Comparison of ENCODE assay signal across 13 cellular contexts in genomic region chr3:79297242-79297641, GRCh38.
A peak's percentile ranks its signal among the peaks of the same experiment; 100 is the strongest.
DNase-seq lines count a peak whose midpoint lies in the region; ATAC-seq and TF ChIP-seq lines count a peak whose summit lies in the region.
"Had no signal": no experiment of that assay in that cellular context is flagged by ENCODE, and none has a peak within 500 bp of the region (broad histone marks: within the 10 kb centered on the region; RNA-seq: fewer than 3 reads in every experiment).

No MANE protein-coding gene starts in this region.

- no peaks in the 10 kb centered on the region for H3K27me3 ChIP-seq in cardiac muscle cell
- H3K27me3 ChIP-seq: testis had no signal

- H3K9me3 ChIP-seq in cardiac muscle cell (ENCODE audit: low read depth), result no peaks in the 10 kb centered on the region
- H3K9me3 ChIP-seq: prostate gland, testis had no signal

- no peak for ATAC-seq in left cardiac atrium
- ATAC-seq in GM21528 (IDR thresholded peaks at IDR 0.05; ENCODE audit: low FRiP score, unreplicated experiment), result no peak
- ATAC-seq in HG03354 (IDR thresholded peaks at IDR 0.05; ENCODE audit: poor library complexity, severe bottlenecking, unreplicated experiment), result no peak
- ATAC-seq: K562 had no signal

- peaks cover 5% of the 10 kb centered on the region for H3K4me1 ChIP-seq in cardiac muscle cell (ENCODE audit: low read depth)
- H3K4me1 ChIP-seq: prostate gland, testis had no signal

- TF ChIP-seq CTCF in cardiac muscle cell (IDR thresholded peaks at IDR 0.05; ENCODE audit: low read depth, low read length), result no peak

- no peaks in the 10 kb centered on the region for H3K36me3 ChIP-seq in cardiac muscle cell
- H3K36me3 ChIP-seq: prostate gland had no signal

- peaks cover 17 to 43% (median 35%) of the 10 kb centered on the region in 6 donors for H3K9me3 Mint-ChIP-seq in immature natural killer cell

- DNase-seq in cardiac muscle cell (ENCODE audit: low read depth in 1 of 2, low spot score in 1 of 2) (peak; percentile 3 to 78), left cardiac atrium (no peak), NCI-H774 (lab: John Stamatoyannopoulos, UW) (peak; percentile 65), fibroblast of gingiva (ENCODE audit: low read depth) (peak; percentile 95), immature natural killer cell (no peak)
- no peak for DNase-seq in activated CD8-positive, alpha-beta memory T cell treated with anti-CD3 and anti-CD28 coated beads for 24 hours
- DNase-seq: activated CD4-positive, alpha-beta T cell treated with anti-CD3 and anti-CD28 coated beads, Interleukin-2, amount 10 ng/mL, durations not matched to agents 24 days and 14 days; AML-193; testis had no signal

- no peaks in the 10 kb centered on the region for H3K4me1 Mint-ChIP-seq in immature natural killer cell
- H3K4me1 Mint-ChIP-seq: activated CD4-positive, alpha-beta T cell treated with anti-CD3 and anti-CD28 coated beads, Interleukin-2, amount 10 ng/mL, durations not matched to agents 24 days and 14 days had no signal

- intact Hi-C loops in left cardiac atrium (cut with DNase I), result no loop called here

- H3K36me3 Mint-ChIP-seq in immature natural killer cell, result peaks cover 0 to 5% (median 0%) of the 10 kb centered on the region in 3 donors

- no peak overlapping the region for H3K4me3 ChIP-seq in cardiac muscle cell
- H3K4me3 ChIP-seq: K562, prostate gland, testis had no signal

- H3K27ac Mint-ChIP-seq in immature natural killer cell, result no peak overlapping the region
- H3K27ac Mint-ChIP-seq: activated CD4-positive, alpha-beta T cell treated with anti-CD3 and anti-CD28 coated beads, Interleukin-2, amount 10 ng/mL, durations not matched to agents 24 days and 14 days had no signal

- H3K4me3 Mint-ChIP-seq in immature natural killer cell, result no peak overlapping the region
- H3K4me3 Mint-ChIP-seq: activated CD4-positive, alpha-beta T cell treated with anti-CD3 and anti-CD28 coated beads, Interleukin-2, amount 10 ng/mL, durations not matched to agents 24 days and 14 days had no signal

- no peak overlapping the region for H3K27ac ChIP-seq in cardiac muscle cell
- H3K27ac ChIP-seq: prostate gland, testis had no signal

- H3K27me3 Mint-ChIP-seq in immature natural killer cell (ENCODE audit: low read depth in 3 of 3), result no peaks in the 10 kb centered on the region
- H3K27me3 Mint-ChIP-seq: activated CD4-positive, alpha-beta T cell treated with anti-CD3 and anti-CD28 coated beads, Interleukin-2, amount 10 ng/mL, durations not matched to agents 24 days and 14 days had no signal

Comparison
In these comparisons a context has a peak if more than half of its experiments do, and no peak if none do; other contexts are left out.
1. DNase-seq: peak in cardiac muscle cell (2 of 2), NCI-H774 (single experiment) and fibroblast of gingiva (single experiment); none in left cardiac atrium (single experiment), activated CD8-positive, alpha-beta memory T cell treated with anti-CD3 and anti-CD28 coated beads for 24 hours (single experiment) and immature natural killer cell (0 of 3).